Comparison of ENCODE assay signal across 9 cellular contexts in the genomic region with DNA sequence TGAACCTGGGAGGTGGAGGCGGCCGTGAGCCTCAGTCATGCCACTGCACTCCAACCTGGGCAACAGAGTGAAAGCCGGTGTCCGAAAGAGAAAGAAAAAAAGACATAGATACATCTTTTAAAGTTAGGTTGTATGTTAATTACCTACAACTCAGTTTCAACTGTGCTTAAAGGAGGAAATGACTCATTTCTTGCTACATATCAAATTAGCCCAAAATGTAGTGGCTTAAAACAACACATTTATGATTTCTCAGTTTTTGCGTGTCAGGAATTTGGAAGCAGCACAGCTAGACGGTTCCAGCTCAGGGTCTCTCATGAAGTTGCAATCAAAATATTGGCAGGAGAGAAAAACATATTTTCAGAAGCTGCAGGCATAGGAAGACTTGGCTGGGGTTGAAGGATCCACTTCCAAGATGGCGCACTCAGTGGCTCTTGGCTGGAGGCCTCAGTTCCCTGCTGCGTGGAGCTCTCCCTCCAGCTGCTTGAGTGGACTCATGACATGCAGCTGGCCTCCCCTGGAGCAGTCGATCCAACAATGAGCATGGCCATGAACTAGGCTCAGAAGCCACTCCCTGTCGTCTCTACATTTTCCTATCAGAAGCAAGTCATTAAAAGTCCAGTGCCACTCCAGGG. TPM values are rescaled to one million over a fixed set of nuclear protein-coding genes. Genes with fewer than 3 reads are reported as not detected.
DNase-seq lines count a peak whose midpoint lies in the region; ATAC-seq, FAIRE-seq and TF ChIP-seq lines count a peak whose summit lies in the region.
"Had no signal": no experiment of that assay in that cellular context is flagged by ENCODE, and none has a peak within 500 bp of the region (broad histone marks: within the 10 kb centered on the region; RNA-seq: fewer than 3 reads in every experiment).

No MANE protein-coding gene starts in this region.

- POLR2A ChIA-PET in activated CD4-positive, alpha-beta T cell treated with anti-CD3 and anti-CD28 coated beads, Interleukin-2, amount 10 ng/mL, durations not matched to agents 7 days and 5 days (lab: Charles Lee) = interaction anchor here (0.5 kb wide), 1 partner anchor 16 kb away, joined by 3 read pairs; no protein-coding TSS in a partner anchor

- H3K36me3 ChIP-seq in esophagus muscularis mucosa = peaks cover 8 to 32% (median 19%) of the 10 kb centered on the region in 4 donors

- TF ChIP-seq CTCF in esophagus muscularis mucosa (IDR thresholded peaks at IDR 0.05) = no peak

- 68% methylated on average over 8 of the region's 10 CpGs for WGBS in esophagus muscularis mucosa

- H3K36me3 Mint-ChIP-seq in activated CD4-positive, alpha-beta T cell treated with anti-CD3 and anti-CD28 coated beads, Interleukin-2, amount 10 ng/mL, durations not matched to agents 7 days and 5 days (ENCODE audit: low read depth) = peaks cover 84% of the 10 kb centered on the region

- H3K4me1 Mint-ChIP-seq in activated CD4-positive, alpha-beta T cell treated with anti-CD3 and anti-CD28 coated beads, Interleukin-2, amount 10 ng/mL, durations not matched to agents 7 days and 5 days = peaks cover 66% of the 10 kb centered on the region

- CTCF ChIA-PET in activated CD4-positive, alpha-beta T cell treated with anti-CD3 and anti-CD28 coated beads, Interleukin-2, amount 10 ng/mL, durations not matched to agents 7 days and 5 days (lab: Charles Lee) = interaction anchor here (1.3 to 2.3 kb wide), 2 partner anchors 13 to 61 kb away, joined by 3 to 6 read pairs; no protein-coding TSS in a partner anchor

- H3K27ac Mint-ChIP-seq in activated CD4-positive, alpha-beta T cell treated with anti-CD3 and anti-CD28 coated beads, Interleukin-2, amount 10 ng/mL, durations not matched to agents 7 days and 5 days = peak overlapping the region; percentile 95

- DNase-seq in GM18507 (ENCODE audit: extremely low spot score, insufficient read length, low read depth) (peak; percentile 23), esophagus muscularis mucosa (ENCODE audit: extremely low spot score) (no peak), renal cortical epithelial cell (ENCODE audit: low read depth) (peak; percentile 61), NCI-H1417 (lab: John Stamatoyannopoulos, UW) (no peak)
- peak; percentile 36 for DNase-seq in activated CD4-positive, alpha-beta T cell treated with anti-CD3 and anti-CD28 coated beads, Interleukin-2, amount 10 ng/mL, durations not matched to agents 7 days and 5 days

- peak; percentile 91 for FAIRE-seq in GM18507 (lab: Jason Lieb, UNC)
- FAIRE-seq: TTC549 had no signal

- peaks cover 47 to 75% (median 57%) of the 10 kb centered on the region in 4 donors for H3K4me1 ChIP-seq in esophagus muscularis mucosa

- TF ChIP-seq EP300 in esophagus muscularis mucosa (IDR thresholded peaks at IDR 0.05) = no peak

- ATAC-seq in HG02981 (IDR thresholded peaks at IDR 0.05; ENCODE audit: unreplicated experiment) (peak; percentile 38), GM18873 (IDR thresholded peaks at IDR 0.05; ENCODE audit: low FRiP score, unreplicated experiment) (no peak), HG03442 (IDR thresholded peaks at IDR 0.05; ENCODE audit: unreplicated experiment) (no peak)

- no peaks in the 10 kb centered on the region for H3K27me3 ChIP-seq in esophagus muscularis mucosa

- no peaks in the 10 kb centered on the region for H3K9me3 ChIP-seq in esophagus muscularis mucosa

- peaks cover 2% of the 10 kb centered on the region for H3K9me3 Mint-ChIP-seq in activated CD4-positive, alpha-beta T cell treated with anti-CD3 and anti-CD28 coated beads, Interleukin-2, amount 10 ng/mL, durations not matched to agents 7 days and 5 days

- intact Hi-C loops in esophagus muscularis mucosa (cut with DNase I) = loop anchor here (10.0 kb wide), 1 partner anchor 62 kb away; no protein-coding TSS in a partner anchor

- H3K27me3 Mint-ChIP-seq in activated CD4-positive, alpha-beta T cell treated with anti-CD3 and anti-CD28 coated beads, Interleukin-2, amount 10 ng/mL, durations not matched to agents 7 days and 5 days = no peaks in the 10 kb centered on the region

- H3K4me3 Mint-ChIP-seq in activated CD4-positive, alpha-beta T cell treated with anti-CD3 and anti-CD28 coated beads, Interleukin-2, amount 10 ng/mL, durations not matched to agents 7 days and 5 days = peak overlapping the region; percentile 62

- no peak for TF ChIP-seq POLR2A in esophagus muscularis mucosa (IDR thresholded peaks at IDR 0.05; ENCODE audit: low read depth)

- H3K27ac ChIP-seq in esophagus muscularis mucosa (replicated peaks in 1 of 4) = peak overlapping the region; percentile 97 to 99 (median 97)

- no peak overlapping the region for H3K4me3 ChIP-seq in esophagus muscularis mucosa

RNA-seq across cellular contexts. Expression of a gene that starts 7.1 kb away (rescaled TPM):
- total RNA-seq in activated CD4-positive, alpha-beta T cell treated with anti-CD3 and anti-CD28 coated beads, Interleukin-2, amount 10 ng/mL, durations not matched to agents 7 days and 5 days = 10 to 100 TPM; 93.0 to 97.1 TPM
- 100 to 1,000 TPM in 1 of 4 donors, 10 to 100 TPM in 3; 14.2 to 258 (median 47.5) TPM for total RNA-seq in esophagus muscularis mucosa
- 76.7 and 173 TPM in 2 replicates for total RNA-seq in renal cortical epithelial cell

RNA-seq across cellular contexts. Expression of a gene that starts 59.3 kb away (rescaled TPM):
- 10 to 100 TPM; 80.4 to 97.3 TPM for total RNA-seq in activated CD4-positive, alpha-beta T cell treated with anti-CD3 and anti-CD28 coated beads, Interleukin-2, amount 10 ng/mL, durations not matched to agents 7 days and 5 days
- total RNA-seq in esophagus muscularis mucosa (1 to 10 TPM; 1.4 to 6.6 (median 3.4) TPM), renal cortical epithelial cell (1.5 and 29.3 TPM in 2 replicates)

Comparison
In these comparisons a context has a peak if more than half of its experiments do, and no peak if none do; other contexts are left out.
1. DNase-seq: peak in GM18507 (single experiment), activated CD4-positive, alpha-beta T cell treated with anti-CD3 and anti-CD28 coated beads, Interleukin-2, amount 10 ng/mL, durations not matched to agents 7 days and 5 days (single experiment) and renal cortical epithelial cell (single experiment); none in esophagus muscularis mucosa (single experiment) and NCI-H1417 (0 of 3).